ENCODE assay signal across 10 cellular contexts in genomic region chr18:58525928-58526424, GRCh38.
DNase-seq lines count a peak whose midpoint lies in the region; ATAC-seq and TF ChIP-seq lines count a peak whose summit lies in the region.
"Had no signal": no experiment of that assay in that cellular context is flagged by ENCODE, and none has a peak within 500 bp of the region (broad histone marks: within the 10 kb centered on the region; RNA-seq: fewer than 3 reads in every experiment).

No MANE protein-coding gene starts in this region.

- TF ChIP-seq CTCF in cardiac muscle cell (IDR thresholded peaks at IDR 0.05; ENCODE audit: low read depth, low read length) (no peak), right atrium auricular region (IDR thresholded peaks at IDR 0.05) (no peak)

- peak; percentile 70 for ATAC-seq in HG02885 (IDR thresholded peaks at IDR 0.05; ENCODE audit: poor library complexity, unreplicated experiment)

- H3K36me3 ChIP-seq in cardiac muscle cell (peaks cover 20% of the 10 kb centered on the region), right atrium auricular region (peaks cover 6% of the 10 kb centered on the region)

- H3K4me3 ChIP-seq in cardiac muscle cell (no peak overlapping the region), right atrium auricular region (no peak overlapping the region)

- no peaks in the 10 kb centered on the region for H3K4me1 ChIP-seq in cardiac muscle cell (ENCODE audit: low read depth)
- no peaks in the 10 kb centered on the region for H3K4me1 ChIP-seq in right atrium auricular region

- H3K27ac ChIP-seq in cardiac muscle cell (peak overlapping the region; percentile 8), right atrium auricular region (no peak overlapping the region)

- H3K27me3 ChIP-seq in cardiac muscle cell (no peaks in the 10 kb centered on the region), right atrium auricular region (no peaks in the 10 kb centered on the region)

- no peaks in the 10 kb centered on the region for H3K9me3 ChIP-seq in cardiac muscle cell (ENCODE audit: low read depth)
- H3K9me3 ChIP-seq in right atrium auricular region = no peaks in the 10 kb centered on the region

- no peak for DNase-seq in cardiac muscle cell (ENCODE audit: low read depth in 1 of 2, low spot score in 1 of 2)
- DNase-seq in right atrium auricular region (ENCODE audit: low spot score) = no peak
- peak; percentile 50 for DNase-seq in RPMI8226
- no peak for DNase-seq in middle frontal gyrus (ENCODE audit: extremely low spot score, low spot score)
- no peak for DNase-seq in stimulated activated CD4-positive, alpha-beta T cell treated with anti-CD3 and anti-CD28 coated beads, Interleukin-2, amount 100 ng/mL, for 48 hours
- no peak for DNase-seq in activated CD8-positive, alpha-beta memory T cell treated with anti-CD3 and anti-CD28 coated beads for 24 hours
- DNase-seq in NCI-H1417 treated with DMSO at 0.1 percent for 48 hours (lab: John Stamatoyannopoulos, UW) = no peak
- DNase-seq: activated naive CD4-positive, alpha-beta T cell treated with anti-CD3 and anti-CD28 coated beads, Interleukin-2, amount 10 ng/mL, durations not matched to agents 7 days and 5 days; NCI-H526 had no signal
